10 cellular contexts compared by ENCODE assay signal in the genomic region with DNA sequence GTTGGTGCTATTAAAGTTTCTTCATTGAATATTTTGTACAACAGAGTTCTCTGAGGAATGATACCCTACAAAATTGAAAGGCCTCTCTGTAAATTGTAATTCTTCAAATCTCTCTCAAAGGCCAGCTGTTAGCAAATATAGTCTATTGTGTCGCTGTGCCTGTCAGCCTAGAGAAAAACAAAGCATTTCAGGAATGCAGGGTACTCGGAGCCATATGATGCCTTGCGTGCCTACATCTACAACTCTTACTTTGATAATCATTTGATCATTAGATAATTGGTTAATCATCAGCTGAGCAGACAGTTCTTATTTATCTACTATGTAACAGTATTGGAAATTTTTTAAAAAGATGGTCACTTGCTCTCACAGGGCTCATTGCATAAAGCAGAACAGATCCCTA.
"Had no signal": no experiment of that assay in that cellular context is flagged by ENCODE, and none has a peak within 500 bp of the region (broad histone marks: within the 10 kb centered on the region; RNA-seq: fewer than 3 reads in every experiment).

No MANE protein-coding gene starts in this region.

- H3K36me3 ChIP-seq: gastrocnemius medialis, ovary had no signal

- H3K9me3 Mint-ChIP-seq: immature natural killer cell had no signal

- H3K4me3 ChIP-seq: gastrocnemius medialis, heart right ventricle, ovary, sigmoid colon, spleen had no signal

- DNase-seq: activated CD4-positive, alpha-beta T cell treated with anti-CD3 and anti-CD28 coated beads, Interleukin-2, amount 50 U/mL, for 48 hours; gastrocnemius medialis; heart right ventricle; immature natural killer cell; ovary; sigmoid colon; spleen; stimulated activated CD4-positive, alpha-beta T cell treated with anti-CD3 and anti-CD28 coated beads, Interleukin-4, amount 100 ng/mL, for 4 hours; stimulated activated naive B cell treated with anti-CD40 and anti-IgM and Interleukin-4, amounts not matched to agents 10 μg/mL and 1 μg/mL and 100 μg/mL, for 72 hours had no signal

- H3K4me3 Mint-ChIP-seq: activated naive CD8-positive, alpha-beta T cell; immature natural killer cell; stimulated activated naive B cell treated with anti-CD40 and anti-IgM and Interleukin-4, amounts not matched to agents 10 μg/mL and 1 μg/mL and 100 μg/mL, for 72 hours had no signal

- H3K27me3 Mint-ChIP-seq: activated naive CD8-positive, alpha-beta T cell; stimulated activated naive B cell treated with anti-CD40 and anti-IgM and Interleukin-4, amounts not matched to agents 10 μg/mL and 1 μg/mL and 100 μg/mL, for 72 hours had no signal

- H3K9me3 ChIP-seq: gastrocnemius medialis, heart right ventricle, ovary, sigmoid colon, spleen had no signal

- H3K27ac Mint-ChIP-seq: activated naive CD8-positive, alpha-beta T cell; stimulated activated naive B cell treated with anti-CD40 and anti-IgM and Interleukin-4, amounts not matched to agents 10 μg/mL and 1 μg/mL and 100 μg/mL, for 72 hours had no signal

- ATAC-seq: gastrocnemius medialis; heart right ventricle; stimulated activated naive B cell treated with anti-CD40 and anti-IgM and Interleukin-4, amounts not matched to agents 10 μg/mL and 1 μg/mL and 100 μg/mL, for 72 hours had no signal

- H3K27ac ChIP-seq: gastrocnemius medialis, heart right ventricle, ovary, sigmoid colon, spleen had no signal

- H3K27me3 ChIP-seq: gastrocnemius medialis, heart right ventricle, ovary, sigmoid colon, spleen had no signal
